ENCODE assay signal across 1 cellular context in the genomic region with DNA sequence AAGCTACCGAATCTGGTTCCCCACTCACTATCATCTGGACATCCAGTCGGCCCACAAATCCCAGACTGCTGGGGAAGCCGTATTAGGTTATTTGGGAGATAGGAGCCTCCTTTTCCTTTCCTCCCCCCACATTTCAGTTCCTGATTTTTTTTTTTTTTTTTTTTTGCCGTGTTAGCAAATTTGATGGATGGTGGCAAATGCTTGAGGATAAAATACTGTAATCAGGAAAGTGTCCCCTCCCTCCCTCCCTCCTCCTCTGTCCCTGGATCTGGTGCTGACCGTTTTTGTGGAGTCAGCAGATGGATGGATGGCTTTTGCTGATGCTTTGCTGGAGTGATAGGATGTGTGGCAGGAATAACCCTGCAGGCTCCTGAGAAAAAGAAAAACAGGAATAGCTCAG.
TF ChIP-seq lines count a peak whose summit lies in the region.

No MANE protein-coding gene starts in this region.

TF ChIP-seq in HepG2, 621 proteins besides CTCF, POLR2A, EP300 and RAD21 (continued from another document):
- TF ChIP-seq, protein P1, sequence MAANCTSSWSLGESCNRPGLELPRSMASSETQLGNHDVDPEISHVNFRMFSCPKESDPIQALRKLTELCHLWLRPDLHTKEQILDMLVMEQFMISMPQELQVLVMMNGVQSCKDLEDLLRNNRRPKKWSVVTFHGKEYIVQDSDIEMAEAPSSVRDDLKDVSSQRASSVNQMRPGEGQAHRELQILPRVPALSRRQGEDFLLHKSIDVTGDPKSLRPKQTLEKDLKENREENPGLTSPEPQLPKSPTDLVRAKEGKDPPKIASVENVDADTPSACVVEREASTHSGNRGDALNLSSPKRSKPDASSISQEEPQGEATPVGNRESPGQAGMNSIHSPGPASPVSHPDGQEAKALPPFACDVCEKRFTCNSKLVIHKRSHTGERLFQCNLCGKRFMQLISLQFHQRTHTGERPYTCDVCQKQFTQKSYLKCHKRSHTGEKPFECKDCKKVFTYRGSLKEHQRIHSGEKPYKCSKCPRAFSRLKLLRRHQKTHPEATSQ (CRISPR knock-in tag; IDR thresholded peaks at IDR 0.05; ENCODE audit: borderline replicate concordance): no peak
- TF ChIP-seq ZNF331 (CRISPR knock-in tag; IDR thresholded peaks at IDR 0.05) (no peak), SP140L (CRISPR knock-in tag; IDR thresholded peaks at IDR 0.05; ENCODE audit: borderline replicate concordance) (no peak), ZNF619 (CRISPR knock-in tag; IDR thresholded peaks at IDR 0.05) (no peak), MAFF (IDR thresholded peaks at IDR 0.05; ENCODE audit: low read depth, low read length) (peak; percentile 80), PAX8 (CRISPR knock-in tag; IDR thresholded peaks at IDR 0.05; ENCODE audit: borderline replicate concordance) (no peak)
